1 cellular context compared by ENCODE assay signal in the genomic region with DNA sequence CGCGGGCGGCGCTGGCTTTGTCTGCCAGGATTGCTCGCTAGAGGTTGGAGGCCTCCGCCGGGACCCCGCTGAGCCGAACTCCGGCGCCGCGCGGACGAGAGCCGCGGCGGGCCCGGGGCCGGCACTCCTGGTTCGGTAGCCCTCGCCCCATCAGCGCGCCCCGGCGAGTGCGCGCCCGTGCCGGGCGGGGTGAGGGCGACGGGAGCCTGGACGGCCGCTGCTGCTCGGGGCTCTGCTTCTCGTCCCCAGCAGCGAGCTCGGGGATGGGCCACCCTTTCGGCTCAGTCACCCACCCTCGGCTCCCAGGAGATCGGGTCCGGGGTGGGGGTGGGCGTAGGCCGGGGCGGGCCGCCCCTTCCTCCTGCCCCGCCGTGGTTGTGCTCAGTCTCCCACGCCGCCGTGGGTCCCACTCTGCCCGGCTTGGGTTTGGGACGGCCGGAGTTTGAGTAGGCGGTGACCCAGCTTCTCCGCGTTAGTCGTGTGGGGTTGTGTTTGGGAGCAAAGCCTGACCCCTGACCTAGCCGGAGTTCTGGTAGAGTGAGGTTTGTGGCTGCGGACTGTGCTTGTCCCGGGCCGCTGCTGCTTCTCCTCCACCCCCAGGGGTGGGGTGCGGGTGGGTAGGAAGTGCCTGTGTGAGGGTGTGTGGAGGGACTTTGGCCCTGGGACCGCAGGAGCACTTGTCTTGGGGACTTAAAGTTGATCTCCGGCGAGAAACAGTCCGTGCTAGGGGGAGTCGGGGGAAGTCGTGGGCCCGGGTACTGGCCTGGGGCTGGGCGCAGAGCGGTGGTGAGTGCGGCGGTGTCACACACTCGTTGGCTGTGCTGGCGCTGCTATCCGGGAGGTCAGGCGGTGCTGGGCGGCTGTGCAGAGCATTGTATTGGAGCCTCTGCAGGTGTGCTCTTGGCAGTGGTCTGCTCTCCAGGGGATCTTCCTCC.
TF ChIP-seq lines count a peak whose summit lies in the region.

No MANE protein-coding gene starts in this region.

TF ChIP-seq in HCT116, 20 proteins besides CTCF, POLR2A, EP300 and RAD21 (continued from another document):
- TF ChIP-seq TCF7L2 (IDR thresholded peaks at IDR 0.05; ENCODE audit: borderline replicate concordance, extremely low read depth, insufficient read depth, insufficient read length) = no peak
- TF ChIP-seq EZH2phosphoT487 (IDR thresholded peaks at IDR 0.05; ENCODE audit: borderline replicate concordance) = no peak
- TF ChIP-seq FOSL1 (IDR thresholded peaks at IDR 0.05; ENCODE audit: low read depth) = no peak
- no peak for TF ChIP-seq CEBPB (IDR thresholded peaks at IDR 0.05; ENCODE audit: low read depth)
- no peak for TF ChIP-seq ZFX (IDR thresholded peaks at IDR 0.05)
- no peak for TF ChIP-seq SRF (IDR thresholded peaks at IDR 0.05; ENCODE audit: low read depth)
- TF ChIP-seq ZNF274 (IDR thresholded peaks at IDR 0.05; ENCODE audit: low read depth, low read length) = no peak
- TF ChIP-seq CBX3 (IDR thresholded peaks at IDR 0.05; ENCODE audit: low read depth) = no peak
- TF ChIP-seq EZH2 (IDR thresholded peaks at IDR 0.05) = no peak
- TF ChIP-seq, protein P1, sequence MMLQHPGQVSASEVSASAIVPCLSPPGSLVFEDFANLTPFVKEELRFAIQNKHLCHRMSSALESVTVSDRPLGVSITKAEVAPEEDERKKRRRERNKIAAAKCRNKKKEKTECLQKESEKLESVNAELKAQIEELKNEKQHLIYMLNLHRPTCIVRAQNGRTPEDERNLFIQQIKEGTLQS (IDR thresholded peaks at IDR 0.05) = no peak
- no peak for TF ChIP-seq POLR2AphosphoS5 (IDR thresholded peaks at IDR 0.05; ENCODE audit: low read depth, low read length)
- TF ChIP-seq ELF1 (IDR thresholded peaks at IDR 0.05; ENCODE audit: borderline replicate concordance, low read depth) = no peak
- TF ChIP-seq, protein P2, sequence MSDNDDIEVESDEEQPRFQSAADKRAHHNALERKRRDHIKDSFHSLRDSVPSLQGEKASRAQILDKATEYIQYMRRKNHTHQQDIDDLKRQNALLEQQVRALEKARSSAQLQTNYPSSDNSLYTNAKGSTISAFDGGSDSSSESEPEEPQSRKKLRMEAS (IDR thresholded peaks at IDR 0.05) = no peak
- TF ChIP-seq JUND (IDR thresholded peaks at IDR 0.05) = no peak
- no peak for TF ChIP-seq SIN3A (IDR thresholded peaks at IDR 0.05; ENCODE audit: low read depth)
